In the genomic region with DNA sequence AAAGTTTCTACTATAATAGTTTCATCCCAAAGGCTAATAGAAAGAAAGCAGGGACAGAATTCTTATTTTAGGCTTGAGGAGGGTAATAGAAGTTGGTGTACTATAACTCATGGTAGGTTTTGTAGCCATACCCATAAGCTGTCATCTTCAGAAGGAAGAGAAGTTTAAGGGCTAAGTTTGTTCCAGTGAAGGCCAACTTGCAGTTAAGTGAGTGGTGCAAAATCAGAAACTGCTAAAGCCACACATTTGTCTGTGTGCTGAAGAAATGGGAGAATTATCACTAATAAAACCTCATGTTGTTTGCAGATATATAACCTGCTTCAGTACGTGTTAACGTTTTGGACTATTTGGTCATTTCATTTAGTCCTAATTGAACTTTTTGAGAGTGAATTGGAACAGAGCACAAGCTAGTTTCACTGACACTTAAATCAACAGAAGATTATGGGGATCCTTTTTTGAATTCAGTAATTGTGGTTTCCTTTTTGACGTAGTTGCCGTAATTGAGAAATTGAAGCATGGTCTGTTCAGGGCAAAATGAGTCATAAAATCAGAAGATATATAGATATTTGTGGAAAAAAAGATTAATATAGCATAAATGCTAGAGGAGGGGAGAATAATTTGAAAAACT, we compare ENCODE assay signal across 9 cellular contexts.
DNase-seq lines count a peak whose midpoint lies in the region; ATAC-seq and TF ChIP-seq lines count a peak whose summit lies in the region.
"Had no signal": no experiment of that assay in that cellular context is flagged by ENCODE, and none has a peak within 500 bp of the region (broad histone marks: within the 10 kb centered on the region; RNA-seq: fewer than 3 reads in every experiment).

No MANE protein-coding gene starts in this region.

- H3K36me3 Mint-ChIP-seq in activated naive CD8-positive, alpha-beta T cell treated with anti-CD3 and anti-CD28 coated beads for 36 hours: no peaks in the 10 kb centered on the region

- H3K27me3 Mint-ChIP-seq in activated naive CD8-positive, alpha-beta T cell treated with anti-CD3 and anti-CD28 coated beads for 36 hours: no peaks in the 10 kb centered on the region

- H3K27ac ChIP-seq in rectal smooth muscle tissue (ENCODE audit: low read depth, low read length) (peak overlapping the region; percentile 67), thyroid gland (no peak overlapping the region)

- H3K9me3 ChIP-seq in thyroid gland: no peaks in the 10 kb centered on the region
- H3K9me3 ChIP-seq: MG63 had no signal

- H3K9ac ChIP-seq in rectal smooth muscle tissue (ENCODE audit: low read length): no peak overlapping the region

- DNase-seq in activated naive CD8-positive, alpha-beta T cell treated with anti-CD3 and anti-CD28 coated beads for 36 hours: no peak
- DNase-seq in thyroid gland: no peak

- H3K4me1 ChIP-seq in rectal smooth muscle tissue (ENCODE audit: control insufficient read depth, insufficient read depth, low read length) (peaks cover 32% of the 10 kb centered on the region), thyroid gland (peaks cover 21 to 38% of the 10 kb centered on the region in 2 donors)

- 63 to 84% methylated on average over 4 of the region's 4 CpGs for WGBS in thyroid gland, 2 donors

- TF ChIP-seq CTCF in thyroid gland (IDR thresholded peaks at IDR 0.05): no peak

- H3K4me1 Mint-ChIP-seq in activated naive CD8-positive, alpha-beta T cell treated with anti-CD3 and anti-CD28 coated beads for 36 hours: peaks cover 72% of the 10 kb centered on the region

- peak overlapping the region; percentile 85 for H3K27ac Mint-ChIP-seq in activated naive CD8-positive, alpha-beta T cell treated with anti-CD3 and anti-CD28 coated beads for 36 hours

- H3K4me3 Mint-ChIP-seq in activated naive CD8-positive, alpha-beta T cell treated with anti-CD3 and anti-CD28 coated beads for 36 hours: peak overlapping the region; percentile 51

- ATAC-seq in GM18861 (IDR thresholded peaks at IDR 0.05; ENCODE audit: unreplicated experiment) (peak; percentile 69), HG03175 (IDR thresholded peaks at IDR 0.05; ENCODE audit: unreplicated experiment) (peak; percentile 61), GM19397 (IDR thresholded peaks at IDR 0.05; ENCODE audit: unreplicated experiment) (no peak), GM19463 (IDR thresholded peaks at IDR 0.05; ENCODE audit: unreplicated experiment) (no peak), HG03139 (IDR thresholded peaks at IDR 0.05; ENCODE audit: unreplicated experiment) (no peak)

- H3K27me3 ChIP-seq in rectal smooth muscle tissue (ENCODE audit: control insufficient read depth, insufficient read depth, low read length) (no peaks in the 10 kb centered on the region), thyroid gland (no peaks in the 10 kb centered on the region)
- H3K27me3 ChIP-seq: MG63 had no signal

- H3K36me3 ChIP-seq in rectal smooth muscle tissue (ENCODE audit: control insufficient read depth, insufficient read depth, low read length) (no peaks in the 10 kb centered on the region), thyroid gland (no peaks in the 10 kb centered on the region)
- H3K36me3 ChIP-seq: MG63 had no signal

- intact Hi-C loops in thyroid gland (cut with DNase I): no loop called here

- H3K4me3 ChIP-seq in rectal smooth muscle tissue (ENCODE audit: low read length) (no peak overlapping the region), thyroid gland (replicated peaks in 1 of 3) (no peak overlapping the region)
- H3K4me3 ChIP-seq: MG63 had no signal

- H3K9me3 Mint-ChIP-seq in activated naive CD8-positive, alpha-beta T cell treated with anti-CD3 and anti-CD28 coated beads for 36 hours: no peaks in the 10 kb centered on the region

- no peak for TF ChIP-seq POLR2A in thyroid gland (IDR thresholded peaks at IDR 0.05)

Comparison
In these comparisons a context has a peak if more than half of its experiments do, and no peak if none do; other contexts are left out.
1. ATAC-seq: peak in GM18861 (single experiment) and HG03175 (single experiment); none in GM19397 (single experiment), GM19463 (single experiment) and HG03139 (single experiment).